8 cellular contexts compared by ENCODE assay signal in the genomic region with DNA sequence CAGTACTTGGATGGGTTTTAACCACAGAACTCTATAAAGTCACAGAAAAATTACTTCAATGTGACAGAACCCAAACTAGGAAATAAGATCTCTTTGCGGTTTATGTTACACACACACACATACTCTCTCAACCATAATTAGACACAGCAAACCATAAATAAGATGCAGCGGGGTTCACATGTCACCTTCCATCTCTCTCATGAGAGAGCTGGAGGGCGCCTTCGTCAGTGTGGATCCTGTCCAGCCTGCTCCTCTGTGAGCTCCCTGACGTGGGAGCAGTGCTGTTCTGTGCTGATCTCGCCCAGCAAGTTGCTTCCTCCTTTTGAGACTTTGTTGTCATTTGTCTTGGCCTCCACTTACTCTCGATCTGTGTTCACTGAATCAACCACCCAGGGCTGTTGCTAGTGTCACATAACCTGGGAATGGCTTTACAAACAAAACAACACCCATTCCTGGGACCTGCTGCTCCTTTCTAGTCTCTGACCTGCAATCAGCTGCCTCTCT.
DNase-seq lines count a peak whose midpoint lies in the region; ATAC-seq and TF ChIP-seq lines count a peak whose summit lies in the region.

No MANE protein-coding gene starts in this region.

- no peaks in the 10 kb centered on the region for H3K79me2 ChIP-seq in DOHH2 (ENCODE audit: control insufficient read depth, low read length)

- H4K20me1 ChIP-seq in DOHH2 (ENCODE audit: control insufficient read depth, insufficient read depth, low read depth, low read length), result no peaks in the 10 kb centered on the region

- DNase-seq in astrocyte of the spinal cord (ENCODE audit: low read depth, low spot score), result peak; percentile 41
- no peak for DNase-seq in upper lobe of left lung
- DNase-seq in stimulated activated CD4-positive, alpha-beta T cell treated with anti-CD3 and anti-CD28 coated beads, Interleukin-2, amount 100 ng/mL, for 48 hours, result no peak
- DNase-seq in NCI-H446 treated with DMSO at 0.1 percent for 48 hours (lab: John Stamatoyannopoulos, UW), result no peak
- DNase-seq in COLO668 (lab: John Stamatoyannopoulos, UW; ENCODE audit: unreplicated experiment), result no peak

- H3K9me3 ChIP-seq in DOHH2 (ENCODE audit: control insufficient read depth, insufficient read depth, low read length), result peaks cover 7% of the 10 kb centered on the region; the same call in 1 of the 2 replicates
- H3K9me3 ChIP-seq in upper lobe of left lung, result no peaks in the 10 kb centered on the region

- peak overlapping the region; percentile 31 for H3K4me2 ChIP-seq in DOHH2 (ENCODE audit: low read length)

- WGBS in upper lobe of left lung, 2 donors, result 38 to 54% methylated on average over 7 of the region's 7 CpGs

- H3K4me3 ChIP-seq in DOHH2 (ENCODE audit: low read length) (no peak overlapping the region; the same call in 1 of the 2 replicates), astrocyte of the spinal cord (ENCODE audit: low read depth, low read length) (no peak overlapping the region), upper lobe of left lung (no peak overlapping the region)

- H3K9me2 ChIP-seq in DOHH2 (replicated peaks; ENCODE audit: control insufficient read depth, low read length), result no peaks in the 10 kb centered on the region

- no peak overlapping the region for H3K27ac ChIP-seq in DOHH2 (ENCODE audit: low read depth, low read length)
- H3K27ac ChIP-seq in upper lobe of left lung, result no peak overlapping the region

- ATAC-seq in GM19328 (IDR thresholded peaks at IDR 0.05; ENCODE audit: unreplicated experiment) (peak; percentile 67), HG03558 (IDR thresholded peaks at IDR 0.05; ENCODE audit: extremely low read depth, unreplicated experiment) (peak; percentile 53), upper lobe of left lung (ENCODE audit: low FRiP score in 2 of 2) (peak; percentile 49 to 60)

- no peaks in the 10 kb centered on the region for H3K36me3 ChIP-seq in DOHH2 (ENCODE audit: control insufficient read depth, low read length)
- no peaks in the 10 kb centered on the region for H3K36me3 ChIP-seq in upper lobe of left lung

- H3K4me1 ChIP-seq in DOHH2 (ENCODE audit: control insufficient read depth, low read length) (peaks cover 9% of the 10 kb centered on the region), upper lobe of left lung (no peaks in the 10 kb centered on the region)

- TF ChIP-seq CTCF in DOHH2 (IDR thresholded peaks at IDR 0.05; ENCODE audit: low read depth, low read length, poor library complexity, severe bottlenecking) (no peak), astrocyte of the spinal cord (IDR thresholded peaks at IDR 0.05; ENCODE audit: low read depth, low read length) (no peak), upper lobe of left lung (IDR thresholded peaks at IDR 0.05) (no peak)

- H3K27me3 ChIP-seq in DOHH2 (ENCODE audit: control insufficient read depth, low read length), result no peaks in the 10 kb centered on the region; the same call in 1 of the 2 replicates
- H3K27me3 ChIP-seq in upper lobe of left lung, result no peaks in the 10 kb centered on the region

- TF ChIP-seq EP300 in upper lobe of left lung (IDR thresholded peaks at IDR 0.05), result no peak

- in situ Hi-C loops in astrocyte of the spinal cord (cut with HindIII; ENCODE audit: low sequenced_read_pairs), result no loop called here

- H3F3A ChIP-seq in DOHH2 (ENCODE audit: control insufficient read depth, insufficient read depth), result no peaks in the 10 kb centered on the region

- TF ChIP-seq POLR2A in upper lobe of left lung (IDR thresholded peaks at IDR 0.05), result no peak
